ENCODE assay signal across 8 cellular contexts in the genomic region with DNA sequence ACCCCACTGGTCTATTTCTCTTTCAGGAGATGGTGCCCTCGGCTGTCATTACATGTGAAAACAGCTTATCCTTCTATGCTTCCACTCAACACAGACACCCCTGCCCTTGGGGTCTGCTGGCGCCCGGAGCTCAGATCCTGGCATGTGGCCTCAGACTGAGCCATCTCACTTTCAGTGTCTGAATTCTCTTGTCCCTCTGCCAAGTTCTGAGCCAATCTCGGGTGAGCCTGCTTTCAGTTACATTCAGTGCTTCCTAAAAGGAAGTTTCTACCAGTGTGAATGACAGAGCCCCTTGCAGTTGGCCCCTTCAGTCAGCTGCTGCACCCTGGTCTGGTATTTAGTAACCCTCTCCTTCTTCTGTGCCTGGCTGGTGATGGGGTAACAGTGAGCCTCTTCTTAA.
DNase-seq lines count a peak whose midpoint lies in the region; ATAC-seq and TF ChIP-seq lines count a peak whose summit lies in the region.

No MANE protein-coding gene starts in this region.

- H3K27me3 Mint-ChIP-seq in nephron progenitor cell (ENCODE audit: low read depth, poor library complexity), result peaks cover 4% of the 10 kb centered on the region

- H3K27ac ChIP-seq in effector memory CD4-positive, alpha-beta T cell (ENCODE audit: insufficient read depth, low read length, poor library complexity, severe bottlenecking), result no peak overlapping the region

- no peaks in the 10 kb centered on the region for H3K9me3 Mint-ChIP-seq in nephron progenitor cell
- no peaks in the 10 kb centered on the region for H3K9me3 Mint-ChIP-seq in stimulated activated effector memory CD8-positive, alpha-beta T cell treated with anti-CD3 and anti-CD28 coated beads, Interleukin-12 subunit alpha, Interleukin-12 subunit beta, amount 100 ng/mL, for 72 hours

- DNase-seq in Daoy (ENCODE audit: low read depth) (peak; percentile 60), NCI-H1105 treated with DMSO at 0.1 percent for 48 hours (lab: John Stamatoyannopoulos, UW) (peak; percentile 51), dermis microvascular lymphatic vessel endothelial cell (ENCODE audit: low read depth in 2 of 2) (peak; percentile 36 to 81), nephron progenitor cell (no peak), SW 1271 (lab: John Stamatoyannopoulos, UW) (no peak)
- no peak for DNase-seq in effector memory CD4-positive, alpha-beta T cell
- DNase-seq in stimulated activated effector memory CD8-positive, alpha-beta T cell treated with anti-CD3 and anti-CD28 coated beads, Interleukin-12 subunit alpha, Interleukin-12 subunit beta, amount 100 ng/mL, for 72 hours (ENCODE audit: low spot score in 2 of 2), result no peak

- peaks cover 40% of the 10 kb centered on the region for H3K4me1 Mint-ChIP-seq in nephron progenitor cell
- H3K4me1 Mint-ChIP-seq in stimulated activated effector memory CD8-positive, alpha-beta T cell treated with anti-CD3 and anti-CD28 coated beads, Interleukin-12 subunit alpha, Interleukin-12 subunit beta, amount 100 ng/mL, for 72 hours, result no peaks in the 10 kb centered on the region

- TF ChIP-seq CTCF in nephron progenitor cell (IDR thresholded peaks at IDR 0.05), result no peak

- no peaks in the 10 kb centered on the region for H3K36me3 ChIP-seq in effector memory CD4-positive, alpha-beta T cell (ENCODE audit: control insufficient read depth, insufficient read depth, low read length)

- H3K4me3 Mint-ChIP-seq in nephron progenitor cell, result no peak overlapping the region
- no peak overlapping the region for H3K4me3 Mint-ChIP-seq in stimulated activated effector memory CD8-positive, alpha-beta T cell treated with anti-CD3 and anti-CD28 coated beads, Interleukin-12 subunit alpha, Interleukin-12 subunit beta, amount 100 ng/mL, for 72 hours

- H3K9me3 ChIP-seq in effector memory CD4-positive, alpha-beta T cell (ENCODE audit: control insufficient read depth, low read length), result no peaks in the 10 kb centered on the region

- H3K4me3 ChIP-seq in effector memory CD4-positive, alpha-beta T cell (ENCODE audit: insufficient read depth, low read depth, low read length, poor library complexity, severe bottlenecking), result no peak overlapping the region

- H3K27me3 ChIP-seq in effector memory CD4-positive, alpha-beta T cell (replicated peaks; ENCODE audit: control insufficient read depth, insufficient read depth, low read length, poor library complexity, severe bottlenecking), result no peaks in the 10 kb centered on the region

- no peak for ATAC-seq in stimulated activated effector memory CD8-positive, alpha-beta T cell treated with anti-CD3 and anti-CD28 coated beads, Interleukin-12 subunit alpha, Interleukin-12 subunit beta, amount 100 ng/mL, for 72 hours
- no peak for ATAC-seq in GM21786 (IDR thresholded peaks at IDR 0.05; ENCODE audit: unreplicated experiment)

- no peaks in the 10 kb centered on the region for H3K36me3 Mint-ChIP-seq in nephron progenitor cell (ENCODE audit: low read depth)
- no peaks in the 10 kb centered on the region for H3K36me3 Mint-ChIP-seq in stimulated activated effector memory CD8-positive, alpha-beta T cell treated with anti-CD3 and anti-CD28 coated beads, Interleukin-12 subunit alpha, Interleukin-12 subunit beta, amount 100 ng/mL, for 72 hours

- no peaks in the 10 kb centered on the region for H3K4me1 ChIP-seq in effector memory CD4-positive, alpha-beta T cell (ENCODE audit: control insufficient read depth, insufficient read depth, low read length, poor library complexity, severe bottlenecking)

- H3K27ac Mint-ChIP-seq in nephron progenitor cell, result peak overlapping the region; percentile 66
- H3K27ac Mint-ChIP-seq in stimulated activated effector memory CD8-positive, alpha-beta T cell treated with anti-CD3 and anti-CD28 coated beads, Interleukin-12 subunit alpha, Interleukin-12 subunit beta, amount 100 ng/mL, for 72 hours, result no peak overlapping the region

Comparison
In these comparisons a context has a peak if more than half of its experiments do, and no peak if none do; other contexts are left out.
1. DNase-seq: peak in Daoy (single experiment), NCI-H1105 treated with DMSO at 0.1 percent for 48 hours (single experiment) and dermis microvascular lymphatic vessel endothelial cell (2 of 2); none in nephron progenitor cell (single experiment), effector memory CD4-positive, alpha-beta T cell (0 of 3), stimulated activated effector memory CD8-positive, alpha-beta T cell treated with anti-CD3 and anti-CD28 coated beads, Interleukin-12 subunit alpha, Interleukin-12 subunit beta, amount 100 ng/mL, for 72 hours (0 of 2) and SW 1271 (0 of 2).